ENCODE assay signal across 12 cellular contexts in the genomic region with DNA sequence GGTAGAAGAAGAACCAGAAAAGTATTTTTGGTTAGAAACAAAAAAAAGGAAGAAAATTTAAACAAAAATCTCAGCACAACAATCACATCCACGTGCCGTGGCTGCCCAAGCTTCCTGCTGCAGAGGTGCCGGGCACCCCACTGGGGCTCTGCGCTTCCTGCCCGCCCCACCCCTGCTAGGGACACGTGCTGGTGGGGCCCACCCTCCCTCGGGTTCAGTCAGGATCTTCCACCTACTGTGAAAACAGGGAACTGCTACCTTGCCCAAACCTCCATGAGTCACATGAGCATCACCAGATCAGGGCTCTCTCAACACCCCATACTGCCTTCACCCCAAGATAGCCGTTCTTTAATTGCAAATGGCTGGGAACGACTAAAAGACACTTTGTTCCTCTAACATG. TPM values are rescaled to one million over a fixed set of nuclear protein-coding genes. Genes with fewer than 3 reads are reported as not detected.
DNase-seq lines count a peak whose midpoint lies in the region; ATAC-seq and TF ChIP-seq lines count a peak whose summit lies in the region.
"Had no signal": no experiment of that assay in that cellular context is flagged by ENCODE, and none has a peak within 500 bp of the region (broad histone marks: within the 10 kb centered on the region; RNA-seq: fewer than 3 reads in every experiment).

No MANE protein-coding gene starts in this region.

- no peak overlapping the region for H3K4me2 ChIP-seq in MM.1S (ENCODE audit: low read depth, low read length)
- H3K4me2 ChIP-seq in OCI-LY7 (ENCODE audit: low read length) = no peak overlapping the region

- H4K20me1 ChIP-seq in MM.1S (ENCODE audit: insufficient read depth, low read length) (no peaks in the 10 kb centered on the region), OCI-LY7 (ENCODE audit: insufficient read depth, low read length) (no peaks in the 10 kb centered on the region; the same call in none of the 2 replicates)

- H3K9me3 ChIP-seq in thymus (ENCODE audit: control insufficient read depth) = no peaks in the 10 kb centered on the region
- no peaks in the 10 kb centered on the region for H3K9me3 ChIP-seq in MM.1S (replicated peaks; ENCODE audit: insufficient read depth, low read length)
- no peaks in the 10 kb centered on the region for H3K9me3 ChIP-seq in OCI-LY7 (ENCODE audit: low read length)
- H3K9me3 ChIP-seq: gastrocnemius medialis had no signal

- ATAC-seq in esophagus mucosa = peak; percentile 28
- ATAC-seq: gastrocnemius medialis had no signal

- peak overlapping the region; percentile 37 for H3K27ac ChIP-seq in thymus (ENCODE audit: low read depth)
- no peak overlapping the region for H3K27ac ChIP-seq in MM.1S (ENCODE audit: low read length)
- H3K27ac ChIP-seq in OCI-LY7 (ENCODE audit: low read depth, low read length, poor library complexity, severe bottlenecking) = no peak overlapping the region

- WGBS in thymus = 46% methylated on average over 9 of the region's 9 CpGs

- no peak overlapping the region for H2AFZ ChIP-seq in MM.1S (ENCODE audit: low read length)
- H2AFZ ChIP-seq in OCI-LY7 (ENCODE audit: low read length) = no peak overlapping the region

- BruUV-seq in OCI-LY7 (replicated peaks; lab: Mats Ljungman, UMichigan) = no TSS peak

- peaks cover 72% of the 10 kb centered on the region for H3K36me3 ChIP-seq in thymus (ENCODE audit: control insufficient read depth, insufficient read depth)
- peaks cover 17% of the 10 kb centered on the region for H3K36me3 ChIP-seq in MM.1S (replicated peaks; ENCODE audit: insufficient read depth, low read length)
- H3K36me3 ChIP-seq in OCI-LY7 (ENCODE audit: insufficient read depth, low read length) = peaks cover 99% of the 10 kb centered on the region

- H3K9ac ChIP-seq in MM.1S (ENCODE audit: low read length) = no peak overlapping the region

- H3K27me3 ChIP-seq in thymus (ENCODE audit: control insufficient read depth, insufficient read depth) (no peaks in the 10 kb centered on the region), MM.1S (replicated peaks; ENCODE audit: insufficient read depth, low read length) (no peaks in the 10 kb centered on the region)
- H3K27me3 ChIP-seq: gastrocnemius medialis had no signal

- TF ChIP-seq CTCF in MM.1S (IDR thresholded peaks at IDR 0.05; ENCODE audit: low read length) (no peak), OCI-LY7 (conservative IDR thresholded peaks at IDR 0.05; ENCODE audit: low read length) (no peak)

- H3K4me1 ChIP-seq in thymus (ENCODE audit: control insufficient read depth, insufficient read depth, low read length) (peaks cover 6% of the 10 kb centered on the region), MM.1S (ENCODE audit: low read length) (no peaks in the 10 kb centered on the region), OCI-LY7 (ENCODE audit: insufficient read depth, low read length, poor library complexity, severe bottlenecking) (no peaks in the 10 kb centered on the region)

- H3F3A ChIP-seq in MM.1S (ENCODE audit: insufficient read depth, low read length) = no peaks in the 10 kb centered on the region

- CTCF ChIA-PET in OCI-LY7 (lab: Charles Lee; ENCODE audit: unreplicated experiment) = no interaction called here

- H3K9me2 ChIP-seq in MM.1S (replicated peaks; ENCODE audit: insufficient read depth, low read length) (no peaks in the 10 kb centered on the region), OCI-LY7 (ENCODE audit: insufficient read depth, low read length) (no peaks in the 10 kb centered on the region)

- H3K4me3 ChIP-seq in thymus (ENCODE audit: low read length) (no peak overlapping the region), MM.1S (ENCODE audit: low read length) (no peak overlapping the region), OCI-LY7 (ENCODE audit: low read depth, low read length, poor library complexity, severe bottlenecking) (no peak overlapping the region)
- H3K4me3 ChIP-seq: gastrocnemius medialis, lung had no signal

- DNase-seq in activated T-cell treated with anti-CD3 and anti-CD28 coated beads, Interleukin-2, amount 50 U/mL, for 1 hour = peak; percentile 73
- DNase-seq in activated T-cell treated with anti-CD3 and anti-CD28 coated beads for 4 hours (no peak), SW480 (ENCODE audit: low spot score) (no peak), MM.1S (no peak), OCI-LY7 (ENCODE audit: low spot score) (no peak)
- peak; percentile 72 to 80 for DNase-seq in activated T-cell treated with anti-CD3 and anti-CD28 coated beads, Interleukin-2, amount 50 U/mL, for 48 hours
- DNase-seq: gastrocnemius medialis, NCI-H1436, retina had no signal

- peaks cover 49% of the 10 kb centered on the region for H3K79me2 ChIP-seq in MM.1S (ENCODE audit: low read length)
- no peaks in the 10 kb centered on the region for H3K79me2 ChIP-seq in OCI-LY7 (ENCODE audit: insufficient read depth, low read depth, low read length)

- POLR2A ChIA-PET in OCI-LY7 (lab: Charles Lee) = no interaction called here

- intact Hi-C loops in OCI-LY7 (cut with micrococcal nuclease; ENCODE audit: unreplicated experiment) = no loop called here

RNA-seq across cellular contexts. Expression of a gene that starts 24.4 kb away (rescaled TPM):
- total RNA-seq in esophagus mucosa (54.7 TPM), OCI-LY7 (2022) (148 and 156 TPM in 2 replicates)
- polyA plus RNA-seq in thymus = 91.7 TPM
- total RNA-seq in OCI-LY7 (2014; rRNA removed; shearing (Covaris generic)) = 73.0 and 88.1 TPM in 2 replicates

RNA-seq across cellular contexts. Expression of a gene that starts 34.2 kb away (rescaled TPM):
- 26.4 TPM for total RNA-seq in esophagus mucosa
- polyA plus RNA-seq in thymus = 32.5 TPM
- total RNA-seq in OCI-LY7 (2014; rRNA removed; shearing (Covaris generic)) = 46.6 and 47.2 TPM in 2 replicates
- 113 and 144 TPM in 2 replicates for total RNA-seq in OCI-LY7 (2022)

Comparison
In these comparisons a context has a peak if more than half of its experiments do, and no peak if none do; other contexts are left out.
1. DNase-seq: peak in activated T-cell treated with anti-CD3 and anti-CD28 coated beads, Interleukin-2, amount 50 U/mL, for 1 hour (single experiment) and activated T-cell treated with anti-CD3 and anti-CD28 coated beads, Interleukin-2, amount 50 U/mL, for 48 hours (2 of 2); none in activated T-cell treated with anti-CD3 and anti-CD28 coated beads for 4 hours (single experiment), SW480 (single experiment), MM.1S (single experiment) and OCI-LY7 (single experiment).